Comparison of ENCODE assay signal across 7 cellular contexts in the genomic region with DNA sequence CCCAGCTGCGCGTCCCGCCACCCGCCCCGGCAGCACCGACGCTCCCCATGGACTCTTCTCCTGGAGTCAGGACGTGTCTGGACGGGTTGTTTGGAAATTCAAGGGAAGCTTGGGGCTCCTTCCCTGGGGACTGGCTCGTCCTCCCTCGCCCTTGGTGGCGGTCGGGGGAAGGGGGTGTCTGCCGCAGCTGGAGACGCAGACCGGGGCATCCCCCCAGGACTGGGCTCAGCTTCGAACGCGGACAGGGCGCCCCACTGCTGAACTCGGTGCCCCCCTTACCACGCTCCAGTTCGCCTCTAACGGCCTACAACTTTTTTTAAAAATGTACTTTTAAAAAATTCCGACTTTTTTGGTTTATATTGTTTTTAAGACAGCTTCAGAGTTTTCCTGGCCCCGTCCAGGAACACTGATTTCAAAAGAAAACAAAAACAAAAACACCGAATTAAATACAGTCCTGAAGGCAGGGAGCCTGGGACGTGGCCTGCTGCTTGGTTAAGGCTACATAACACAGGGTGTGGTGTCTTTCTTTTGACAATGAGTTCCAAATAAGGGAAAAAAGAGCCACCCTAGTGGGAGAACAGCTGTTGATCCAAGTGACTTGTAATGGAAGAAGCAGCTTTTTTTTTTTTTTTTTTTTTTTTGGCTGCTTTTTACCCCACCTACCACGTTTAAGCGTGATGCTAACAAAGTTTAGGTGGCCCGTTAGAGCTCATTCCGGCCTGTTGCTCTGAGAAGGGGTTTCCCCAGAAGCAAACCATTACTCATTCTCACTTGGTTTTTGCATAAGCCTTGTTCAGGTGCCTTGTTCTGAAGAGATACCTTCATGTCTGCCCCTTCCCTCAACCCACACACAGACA. TPM values are rescaled to one million over a fixed set of nuclear protein-coding genes. Genes with fewer than 3 reads are reported as not detected.
DNase-seq lines count a peak whose midpoint lies in the region; ATAC-seq, FAIRE-seq and TF ChIP-seq lines count a peak whose summit lies in the region.

No MANE protein-coding gene starts in this region.

- DNase-seq in GM18507 (ENCODE audit: extremely low spot score, insufficient read length, low read depth), result no peak
- peak; percentile 37 for DNase-seq in NCI-H146 treated with DMSO at 0.1 percent for 48 hours (lab: John Stamatoyannopoulos, UW; ENCODE audit: unreplicated experiment)
- peak; percentile 72 for DNase-seq in activated CD4-positive, alpha-beta memory T cell treated with anti-CD3 and anti-CD28 coated beads, Interleukin-2, amount 10 ng/mL, durations not matched to agents 7 days and 5 days
- peak; percentile 68 for DNase-seq in endodermal cell
- DNase-seq in stimulated activated naive CD8-positive, alpha-beta T cell treated with anti-CD3 and anti-CD28 coated beads, Interleukin-15, amount 100 ng/mL, for 72 hours, result peak; percentile 62 to 81

- peaks cover 3% of the 10 kb centered on the region for H3K36me3 Mint-ChIP-seq in activated CD4-positive, alpha-beta memory T cell treated with anti-CD3 and anti-CD28 coated beads, Interleukin-2, amount 10 ng/mL, durations not matched to agents 7 days and 5 days (ENCODE audit: low read depth)
- no peaks in the 10 kb centered on the region for H3K36me3 Mint-ChIP-seq in endodermal cell (ENCODE audit: low read depth)

- H3K27me3 ChIP-seq in endodermal cell (ENCODE audit: control insufficient read depth, insufficient read depth, low read length, poor library complexity, severe bottlenecking), result no peaks in the 10 kb centered on the region
- no peaks in the 10 kb centered on the region for H3K27me3 ChIP-seq in muscle layer of colon (ENCODE audit: control insufficient read depth in 1 of 2, insufficient read depth in 2 of 2, low read length in 2 of 2)

- H3K36me3 ChIP-seq in endodermal cell (ENCODE audit: control insufficient read depth, insufficient read depth, low read length) (no peaks in the 10 kb centered on the region), muscle layer of colon (ENCODE audit: insufficient read depth, low read length) (no peaks in the 10 kb centered on the region)

- no peak overlapping the region for H3K27ac ChIP-seq in endodermal cell (ENCODE audit: low read depth, low read length)
- peak overlapping the region; percentile 85 for H3K27ac ChIP-seq in muscle layer of colon (ENCODE audit: low read depth, low read length)

- peaks cover 25% of the 10 kb centered on the region for H3K4me1 Mint-ChIP-seq in activated CD4-positive, alpha-beta memory T cell treated with anti-CD3 and anti-CD28 coated beads, Interleukin-2, amount 10 ng/mL, durations not matched to agents 7 days and 5 days
- H3K4me1 Mint-ChIP-seq in endodermal cell, result peaks cover 7% of the 10 kb centered on the region
- peaks cover 24% of the 10 kb centered on the region for H3K4me1 Mint-ChIP-seq in stimulated activated naive CD8-positive, alpha-beta T cell treated with anti-CD3 and anti-CD28 coated beads, Interleukin-15, amount 100 ng/mL, for 72 hours

- H3K9me3 Mint-ChIP-seq in activated CD4-positive, alpha-beta memory T cell treated with anti-CD3 and anti-CD28 coated beads, Interleukin-2, amount 10 ng/mL, durations not matched to agents 7 days and 5 days, result no peaks in the 10 kb centered on the region
- no peaks in the 10 kb centered on the region for H3K9me3 Mint-ChIP-seq in endodermal cell
- H3K9me3 Mint-ChIP-seq in stimulated activated naive CD8-positive, alpha-beta T cell treated with anti-CD3 and anti-CD28 coated beads, Interleukin-15, amount 100 ng/mL, for 72 hours, result no peaks in the 10 kb centered on the region

- no peak overlapping the region for H3K27ac Mint-ChIP-seq in activated CD4-positive, alpha-beta memory T cell treated with anti-CD3 and anti-CD28 coated beads, Interleukin-2, amount 10 ng/mL, durations not matched to agents 7 days and 5 days
- no peak overlapping the region for H3K27ac Mint-ChIP-seq in endodermal cell
- H3K27ac Mint-ChIP-seq in stimulated activated naive CD8-positive, alpha-beta T cell treated with anti-CD3 and anti-CD28 coated beads, Interleukin-15, amount 100 ng/mL, for 72 hours, result no peak overlapping the region

- ATAC-seq in HG02571 (IDR thresholded peaks at IDR 0.05; ENCODE audit: unreplicated experiment), result peak; percentile 49
- ATAC-seq in stimulated activated naive CD8-positive, alpha-beta T cell treated with anti-CD3 and anti-CD28 coated beads, Interleukin-15, amount 100 ng/mL, for 72 hours, result peak; percentile 70

- peak overlapping the region; percentile 73 for H3K9ac ChIP-seq in endodermal cell (ENCODE audit: extremely low read depth, low read length, poor library complexity, severe bottlenecking)
- peak overlapping the region; percentile 68 for H3K9ac ChIP-seq in muscle layer of colon (ENCODE audit: low read length)

- H3K4me1 ChIP-seq in endodermal cell (ENCODE audit: control insufficient read depth, insufficient read depth, low read length), result no peaks in the 10 kb centered on the region
- peaks cover 24% of the 10 kb centered on the region for H3K4me1 ChIP-seq in muscle layer of colon (ENCODE audit: insufficient read depth, low read length)

- peak; percentile 96 for FAIRE-seq in GM18507 (lab: Jason Lieb, UNC)

- no peak for TF ChIP-seq CTCF in endodermal cell (conservative IDR thresholded peaks at IDR 0.05)

- WGBS in endodermal cell (ENCODE audit: insufficient coverage in 1 of 2, insufficient read length in 1 of 2), 2 experiments, result 3 to 12% methylated on average over 6 to 32 of the region's 32 CpGs

- H3K4me3 ChIP-seq in endodermal cell (ENCODE audit: low read length), result peak overlapping the region; percentile 83
- H3K4me3 ChIP-seq in muscle layer of colon (ENCODE audit: low read depth in 1 of 2, low read length in 2 of 2), result peak overlapping the region; percentile 52 to 75

- no peaks in the 10 kb centered on the region for H3K9me3 ChIP-seq in endodermal cell (ENCODE audit: control insufficient read depth, low read length)
- H3K9me3 ChIP-seq in muscle layer of colon (ENCODE audit: low read length), result no peaks in the 10 kb centered on the region

- no peaks in the 10 kb centered on the region for H3K27me3 Mint-ChIP-seq in activated CD4-positive, alpha-beta memory T cell treated with anti-CD3 and anti-CD28 coated beads, Interleukin-2, amount 10 ng/mL, durations not matched to agents 7 days and 5 days
- peaks cover 8% of the 10 kb centered on the region for H3K27me3 Mint-ChIP-seq in endodermal cell (ENCODE audit: insufficient read depth)
- no peaks in the 10 kb centered on the region for H3K27me3 Mint-ChIP-seq in stimulated activated naive CD8-positive, alpha-beta T cell treated with anti-CD3 and anti-CD28 coated beads, Interleukin-15, amount 100 ng/mL, for 72 hours

- no peak overlapping the region for H3K4me3 Mint-ChIP-seq in activated CD4-positive, alpha-beta memory T cell treated with anti-CD3 and anti-CD28 coated beads, Interleukin-2, amount 10 ng/mL, durations not matched to agents 7 days and 5 days
- no peak overlapping the region for H3K4me3 Mint-ChIP-seq in endodermal cell
- H3K4me3 Mint-ChIP-seq in stimulated activated naive CD8-positive, alpha-beta T cell treated with anti-CD3 and anti-CD28 coated beads, Interleukin-15, amount 100 ng/mL, for 72 hours, result no peak overlapping the region

- CTCF ChIA-PET in activated CD4-positive, alpha-beta memory T cell treated with anti-CD3 and anti-CD28 coated beads, Interleukin-2, amount 10 ng/mL, durations not matched to agents 7 days and 5 days (lab: Charles Lee), result interaction anchor here (0.5 to 9.6 kb wide), 26 partner anchors 9 to 399 kb away, joined by 3 to 176 read pairs (median 5); partner anchors contain the start of genes MTF2 and RPL5

- POLR2A ChIA-PET in activated CD4-positive, alpha-beta memory T cell treated with anti-CD3 and anti-CD28 coated beads, Interleukin-2, amount 10 ng/mL, durations not matched to agents 7 days and 5 days (lab: Charles Lee), result interaction anchor here (0.8 to 10.0 kb wide), 26 partner anchors 12 to 477 kb away, joined by 3 to 259 read pairs (median 10); partner anchors contain the start of genes CCDC18, DR1, GFI1 and MTF2

RNA-seq across cellular contexts. Expression of gene DIPK1A, which starts 0.9 kb away (rescaled TPM):
- total RNA-seq in activated CD4-positive, alpha-beta memory T cell treated with anti-CD3 and anti-CD28 coated beads, Interleukin-2, amount 10 ng/mL, durations not matched to agents 7 days and 5 days, result 10 to 100 TPM; 12.7 to 17.2 TPM
- 1 to 10 TPM; 4.0 to 6.6 TPM for total RNA-seq in endodermal cell
- 5.1 TPM for polyA plus RNA-seq in endodermal cell (2013, experiment 1 of 2)
- 4.2 TPM for polyA plus RNA-seq in endodermal cell (2013, experiment 2 of 2)
